13 cellular contexts compared by ENCODE assay signal in genomic region chr3:57689367-57690053, GRCh38. TPM values are rescaled to one million over a fixed set of nuclear protein-coding genes. Genes with fewer than 3 reads are reported as not detected.
DNase-seq lines count a peak whose midpoint lies in the region; ATAC-seq and TF ChIP-seq lines count a peak whose summit lies in the region.
"Had no signal": no experiment of that assay in that cellular context is flagged by ENCODE, and none has a peak within 500 bp of the region (broad histone marks: within the 10 kb centered on the region; RNA-seq: fewer than 3 reads in every experiment).

No MANE protein-coding gene starts in this region.

- H3K4me1 ChIP-seq in MM.1S (ENCODE audit: low read length) = peaks cover 25% of the 10 kb centered on the region
- H3K4me1 ChIP-seq in neutrophil (ENCODE audit: control insufficient read depth in 1 of 2, insufficient read depth in 1 of 2, low read depth in 1 of 2, low read length in 1 of 2) = peaks cover 17 to 25% of the 10 kb centered on the region in 2 experiments
- H3K4me1 ChIP-seq in body of pancreas = peaks cover 28% of the 10 kb centered on the region

- intact Hi-C loops in body of pancreas (cut with DNase I) = no loop called here

- peaks cover 78% of the 10 kb centered on the region for H3K79me2 ChIP-seq in MM.1S (ENCODE audit: low read length)

- no peaks in the 10 kb centered on the region; the same call in 1 of the 2 replicates for H3K36me3 ChIP-seq in MM.1S (replicated peaks; ENCODE audit: insufficient read depth, low read length)
- H3K36me3 ChIP-seq in neutrophil = no peaks in the 10 kb centered on the region
- no peaks in the 10 kb centered on the region for H3K36me3 ChIP-seq in body of pancreas (replicated peaks in 1 of 2; ENCODE audit: insufficient read depth in 1 of 2, low read depth in 2 of 2)

- no peaks in the 10 kb centered on the region for H3K9me3 Mint-ChIP-seq in activated T-cell treated with anti-CD3 and anti-CD28 coated beads, Interleukin-2, amount 50 U/mL, for 24 hours
- no peaks in the 10 kb centered on the region for H3K9me3 Mint-ChIP-seq in effector memory CD8-positive, alpha-beta T cell

- ATAC-seq in effector memory CD8-positive, alpha-beta T cell (replicated peaks) = no peak
- no peak for ATAC-seq in body of pancreas
- no peak for ATAC-seq in GM19467 (IDR thresholded peaks at IDR 0.05; ENCODE audit: unreplicated experiment)

- no peaks in the 10 kb centered on the region for H3K9me3 ChIP-seq in MM.1S (replicated peaks; ENCODE audit: insufficient read depth, low read length)
- H3K9me3 ChIP-seq in neutrophil = no peaks in the 10 kb centered on the region
- H3K9me3 ChIP-seq in body of pancreas = no peaks in the 10 kb centered on the region

- H3K4me3 Mint-ChIP-seq in activated T-cell treated with anti-CD3 and anti-CD28 coated beads, Interleukin-2, amount 50 U/mL, for 24 hours = peak overlapping the region; percentile 10
- peak overlapping the region; percentile 91 to 93 for H3K4me3 Mint-ChIP-seq in effector memory CD8-positive, alpha-beta T cell

- no peak overlapping the region for H2AFZ ChIP-seq in MM.1S (ENCODE audit: low read length)

- WGBS in body of pancreas, 2 donors = 67 to 73% methylated on average over 4 of the region's 4 CpGs

- H3K27ac ChIP-seq in MM.1S (ENCODE audit: low read length) (no peak overlapping the region), neutrophil (peak overlapping the region; percentile 32), body of pancreas (no peak overlapping the region)

- no peak for DNase-seq in activated T-cell treated with anti-CD3 and anti-CD28 coated beads, Interleukin-2, amount 50 U/mL, for 24 hours
- DNase-seq in activated T-cell treated with anti-CD3 and anti-CD28 coated beads for 4 hours = no peak
- no peak for DNase-seq in MM.1S
- DNase-seq in effector memory CD8-positive, alpha-beta T cell = no peak
- DNase-seq in body of pancreas = no peak
- no peak for DNase-seq in HCEC 1CT
- DNase-seq: cortex of kidney, DMS 273 treated with DMSO at 0.1 percent for 48 hours, NCI-H187 treated with DMSO at 0.1 percent for 48 hours, SHP77, trophoblast cell had no signal

- no peak for TF ChIP-seq CTCF in MM.1S (IDR thresholded peaks at IDR 0.05; ENCODE audit: low read length)
- no peak for TF ChIP-seq CTCF in neutrophil (IDR thresholded peaks at IDR 0.05)
- no peak for TF ChIP-seq CTCF in body of pancreas (IDR thresholded peaks at IDR 0.05)

- H3K27me3 Mint-ChIP-seq in activated T-cell treated with anti-CD3 and anti-CD28 coated beads, Interleukin-2, amount 50 U/mL, for 24 hours = no peaks in the 10 kb centered on the region
- no peaks in the 10 kb centered on the region for H3K27me3 Mint-ChIP-seq in effector memory CD8-positive, alpha-beta T cell

- peaks cover 41% of the 10 kb centered on the region for H3K36me3 Mint-ChIP-seq in activated T-cell treated with anti-CD3 and anti-CD28 coated beads, Interleukin-2, amount 50 U/mL, for 24 hours (ENCODE audit: low read depth)
- H3K36me3 Mint-ChIP-seq in effector memory CD8-positive, alpha-beta T cell (ENCODE audit: insufficient read depth) = peaks cover 56% of the 10 kb centered on the region

- H3K4me2 ChIP-seq in MM.1S (ENCODE audit: low read depth, low read length) = peak overlapping the region; percentile 1; the same call in 1 of the 2 replicates

- no peaks in the 10 kb centered on the region for H3K27me3 ChIP-seq in MM.1S (replicated peaks; ENCODE audit: insufficient read depth, low read length)
- no peaks in the 10 kb centered on the region for H3K27me3 ChIP-seq in neutrophil
- H3K27me3 ChIP-seq in body of pancreas = no peaks in the 10 kb centered on the region

- no peak for TF ChIP-seq POLR2A in body of pancreas (IDR thresholded peaks at IDR 0.05)

- H3K9me2 ChIP-seq in MM.1S (replicated peaks; ENCODE audit: insufficient read depth, low read length) = no peaks in the 10 kb centered on the region

- peaks cover 54% of the 10 kb centered on the region for H3K4me1 Mint-ChIP-seq in activated T-cell treated with anti-CD3 and anti-CD28 coated beads, Interleukin-2, amount 50 U/mL, for 24 hours (ENCODE audit: low read depth)
- H3K4me1 Mint-ChIP-seq in effector memory CD8-positive, alpha-beta T cell (ENCODE audit: low read depth in 2 of 2) = peaks cover 45 to 50% of the 10 kb centered on the region in 2 donors

- no peak overlapping the region for H3K9ac ChIP-seq in MM.1S (ENCODE audit: low read length)

- H3F3A ChIP-seq in MM.1S (ENCODE audit: insufficient read depth, low read length) = peaks cover 8% of the 10 kb centered on the region

- peak overlapping the region; percentile 30 for H3K27ac Mint-ChIP-seq in activated T-cell treated with anti-CD3 and anti-CD28 coated beads, Interleukin-2, amount 50 U/mL, for 24 hours
- peak overlapping the region in 1 of 2 donors; percentile 93 for H3K27ac Mint-ChIP-seq in effector memory CD8-positive, alpha-beta T cell

- H3K4me3 ChIP-seq in MM.1S (ENCODE audit: low read length) (no peak overlapping the region), neutrophil (ENCODE audit: low read depth in 1 of 2, low read length in 1 of 2) (no peak overlapping the region), body of pancreas (no peak overlapping the region)

- peaks cover 4% of the 10 kb centered on the region for H4K20me1 ChIP-seq in MM.1S (ENCODE audit: insufficient read depth, low read length)

RNA-seq across cellular contexts. Expression of gene DENND6A, which starts 3.4 kb away (rescaled TPM):
- 1 to 10 TPM; 5.9 to 9.9 TPM for total RNA-seq in body of pancreas
